1 cellular context compared by ENCODE assay signal in the genomic region with DNA sequence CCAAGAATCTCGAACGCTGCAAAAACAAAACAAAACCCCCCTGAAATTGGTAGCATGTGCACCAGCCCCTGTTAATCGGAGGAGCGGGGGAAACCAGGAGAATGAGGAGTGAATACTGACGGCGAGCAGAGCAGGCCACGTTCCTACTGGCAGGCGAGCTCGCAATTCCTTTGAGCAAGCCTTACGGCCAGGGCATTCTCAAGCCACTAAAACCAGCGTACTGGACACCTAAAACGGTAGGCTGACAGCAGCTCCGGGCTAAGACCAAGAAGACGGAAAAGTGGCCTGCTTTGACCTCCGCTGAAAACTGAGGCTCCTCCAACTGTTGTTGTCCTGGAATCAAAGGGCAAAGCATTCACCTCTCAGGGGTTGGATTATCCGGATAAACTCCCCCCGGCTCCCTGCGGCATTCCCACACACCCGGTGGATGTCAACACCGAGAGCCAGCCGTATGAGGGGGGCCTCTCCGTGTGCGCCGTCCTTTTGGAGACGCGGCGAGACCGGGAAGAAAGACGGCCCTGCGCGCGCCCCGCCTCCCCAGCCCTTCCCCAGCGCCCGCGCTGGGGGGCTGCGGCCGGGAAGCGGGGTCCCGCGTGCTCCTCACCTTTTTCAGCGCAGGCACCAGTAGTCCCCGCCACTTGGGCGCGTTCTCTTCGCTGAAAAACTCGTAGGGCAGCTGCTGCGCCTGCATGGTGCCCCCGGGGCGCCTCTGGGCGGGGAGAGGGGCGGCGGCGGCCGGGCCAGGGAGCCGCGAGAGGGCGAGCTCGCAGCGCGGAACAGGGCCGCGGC.
TF ChIP-seq lines count a peak whose summit lies in the region.

No MANE protein-coding gene starts in this region.

TF ChIP-seq in HepG2, 621 proteins besides CTCF, POLR2A, EP300 and RAD21 (continues in another document):
- TF ChIP-seq, protein P1, sequence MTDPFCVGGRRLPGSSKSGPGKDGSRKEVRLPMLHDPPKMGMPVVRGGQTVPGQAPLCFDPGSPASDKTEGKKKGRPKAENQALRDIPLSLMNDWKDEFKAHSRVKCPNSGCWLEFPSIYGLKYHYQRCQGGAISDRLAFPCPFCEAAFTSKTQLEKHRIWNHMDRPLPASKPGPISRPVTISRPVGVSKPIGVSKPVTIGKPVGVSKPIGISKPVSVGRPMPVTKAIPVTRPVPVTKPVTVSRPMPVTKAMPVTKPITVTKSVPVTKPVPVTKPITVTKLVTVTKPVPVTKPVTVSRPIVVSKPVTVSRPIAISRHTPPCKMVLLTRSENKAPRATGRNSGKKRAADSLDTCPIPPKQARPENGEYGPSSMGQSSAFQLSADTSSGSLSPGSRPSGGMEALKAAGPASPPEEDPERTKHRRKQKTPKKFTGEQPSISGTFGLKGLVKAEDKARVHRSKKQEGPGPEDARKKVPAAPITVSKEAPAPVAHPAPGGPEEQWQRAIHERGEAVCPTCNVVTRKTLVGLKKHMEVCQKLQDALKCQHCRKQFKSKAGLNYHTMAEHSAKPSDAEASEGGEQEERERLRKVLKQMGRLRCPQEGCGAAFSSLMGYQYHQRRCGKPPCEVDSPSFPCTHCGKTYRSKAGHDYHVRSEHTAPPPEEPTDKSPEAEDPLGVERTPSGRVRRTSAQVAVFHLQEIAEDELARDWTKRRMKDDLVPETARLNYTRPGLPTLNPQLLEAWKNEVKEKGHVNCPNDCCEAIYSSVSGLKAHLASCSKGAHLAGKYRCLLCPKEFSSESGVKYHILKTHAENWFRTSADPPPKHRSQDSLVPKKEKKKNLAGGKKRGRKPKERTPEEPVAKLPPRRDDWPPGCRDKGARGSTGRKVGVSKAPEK (CRISPR knock-in tag; IDR thresholded peaks at IDR 0.05; ENCODE audit: borderline replicate concordance), result peak; percentile 33; the same call in 1 of the 2 replicates
- TF ChIP-seq, protein P2, sequence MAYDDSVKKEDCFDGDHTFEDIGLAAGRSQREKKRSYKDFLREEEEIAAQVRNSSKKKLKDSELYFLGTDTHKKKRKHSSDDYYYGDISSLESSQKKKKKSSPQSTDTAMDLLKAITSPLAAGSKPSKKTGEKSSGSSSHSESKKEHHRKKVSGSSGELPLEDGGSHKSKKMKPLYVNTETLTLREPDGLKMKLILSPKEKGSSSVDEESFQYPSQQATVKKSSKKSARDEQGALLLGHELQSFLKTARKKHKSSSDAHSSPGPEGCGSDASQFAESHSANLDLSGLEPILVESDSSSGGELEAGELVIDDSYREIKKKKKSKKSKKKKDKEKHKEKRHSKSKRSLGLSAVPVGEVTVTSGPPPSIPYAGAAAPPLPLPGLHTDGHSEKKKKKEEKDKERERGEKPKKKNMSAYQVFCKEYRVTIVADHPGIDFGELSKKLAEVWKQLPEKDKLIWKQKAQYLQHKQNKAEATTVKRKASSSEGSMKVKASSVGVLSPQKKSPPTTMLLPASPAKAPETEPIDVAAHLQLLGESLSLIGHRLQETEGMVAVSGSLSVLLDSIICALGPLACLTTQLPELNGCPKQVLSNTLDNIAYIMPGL (CRISPR knock-in tag; IDR thresholded peaks at IDR 0.05; ENCODE audit: borderline replicate concordance in 1 of 2, low read depth in 1 of 2), result peak in 1 of 2 experiments; percentile 61; a peak in 2 of 4 replicates
- TF ChIP-seq KLF15 (CRISPR knock-in tag; IDR thresholded peaks at IDR 0.05; ENCODE audit: borderline replicate concordance) (no peak), ZNF12 (CRISPR knock-in tag; IDR thresholded peaks at IDR 0.05) (no peak), DPF2 (CRISPR knock-in tag; IDR thresholded peaks at IDR 0.05; ENCODE audit: borderline replicate concordance, low read depth) (no peak), TEAD3 (CRISPR knock-in tag; optimal IDR thresholded peaks at IDR 0.05; ENCODE audit: borderline replicate concordance) (peak; percentile 17), ZNF30 (CRISPR knock-in tag; IDR thresholded peaks at IDR 0.05) (no peak; the same call in 1 of the 2 replicates), ZNF317 (CRISPR knock-in tag; IDR thresholded peaks at IDR 0.05) (no peak), ZNF232 (CRISPR knock-in tag; IDR thresholded peaks at IDR 0.05; ENCODE audit: borderline replicate concordance) (peak; percentile 42; the same call in 1 of the 2 replicates), GTF3A (CRISPR knock-in tag; conservative IDR thresholded peaks at IDR 0.05) (no peak), ZNF234 (CRISPR knock-in tag; conservative IDR thresholded peaks at IDR 0.05) (0 out of 2 replicates have a peak, but pooled peaks have one; percentile 68), U2AF1 (optimal IDR thresholded peaks at IDR 0.05; ENCODE audit: low read depth, low read length) (peak; percentile 16), ZNF180 (CRISPR knock-in tag; IDR thresholded peaks at IDR 0.05; ENCODE audit: borderline replicate concordance, low read depth) (no peak), HMGA1 (CRISPR knock-in tag; conservative IDR thresholded peaks at IDR 0.05) (no peak)
- TF ChIP-seq, protein P3, sequence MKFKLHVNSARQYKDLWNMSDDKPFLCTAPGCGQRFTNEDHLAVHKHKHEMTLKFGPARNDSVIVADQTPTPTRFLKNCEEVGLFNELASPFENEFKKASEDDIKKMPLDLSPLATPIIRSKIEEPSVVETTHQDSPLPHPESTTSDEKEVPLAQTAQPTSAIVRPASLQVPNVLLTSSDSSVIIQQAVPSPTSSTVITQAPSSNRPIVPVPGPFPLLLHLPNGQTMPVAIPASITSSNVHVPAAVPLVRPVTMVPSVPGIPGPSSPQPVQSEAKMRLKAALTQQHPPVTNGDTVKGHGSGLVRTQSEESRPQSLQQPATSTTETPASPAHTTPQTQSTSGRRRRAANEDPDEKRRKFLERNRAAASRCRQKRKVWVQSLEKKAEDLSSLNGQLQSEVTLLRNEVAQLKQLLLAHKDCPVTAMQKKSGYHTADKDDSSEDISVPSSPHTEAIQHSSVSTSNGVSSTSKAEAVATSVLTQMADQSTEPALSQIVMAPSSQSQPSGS (CRISPR knock-in tag; IDR thresholded peaks at IDR 0.05), result no peak
- TF ChIP-seq, protein P4, sequence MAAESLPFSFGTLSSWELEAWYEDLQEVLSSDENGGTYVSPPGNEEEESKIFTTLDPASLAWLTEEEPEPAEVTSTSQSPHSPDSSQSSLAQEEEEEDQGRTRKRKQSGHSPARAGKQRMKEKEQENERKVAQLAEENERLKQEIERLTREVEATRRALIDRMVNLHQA (CRISPR knock-in tag; IDR thresholded peaks at IDR 0.05), result no peak
- TF ChIP-seq, protein P5, sequence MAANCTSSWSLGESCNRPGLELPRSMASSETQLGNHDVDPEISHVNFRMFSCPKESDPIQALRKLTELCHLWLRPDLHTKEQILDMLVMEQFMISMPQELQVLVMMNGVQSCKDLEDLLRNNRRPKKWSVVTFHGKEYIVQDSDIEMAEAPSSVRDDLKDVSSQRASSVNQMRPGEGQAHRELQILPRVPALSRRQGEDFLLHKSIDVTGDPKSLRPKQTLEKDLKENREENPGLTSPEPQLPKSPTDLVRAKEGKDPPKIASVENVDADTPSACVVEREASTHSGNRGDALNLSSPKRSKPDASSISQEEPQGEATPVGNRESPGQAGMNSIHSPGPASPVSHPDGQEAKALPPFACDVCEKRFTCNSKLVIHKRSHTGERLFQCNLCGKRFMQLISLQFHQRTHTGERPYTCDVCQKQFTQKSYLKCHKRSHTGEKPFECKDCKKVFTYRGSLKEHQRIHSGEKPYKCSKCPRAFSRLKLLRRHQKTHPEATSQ (CRISPR knock-in tag; IDR thresholded peaks at IDR 0.05; ENCODE audit: borderline replicate concordance), result no peak
- TF ChIP-seq, protein P6, sequence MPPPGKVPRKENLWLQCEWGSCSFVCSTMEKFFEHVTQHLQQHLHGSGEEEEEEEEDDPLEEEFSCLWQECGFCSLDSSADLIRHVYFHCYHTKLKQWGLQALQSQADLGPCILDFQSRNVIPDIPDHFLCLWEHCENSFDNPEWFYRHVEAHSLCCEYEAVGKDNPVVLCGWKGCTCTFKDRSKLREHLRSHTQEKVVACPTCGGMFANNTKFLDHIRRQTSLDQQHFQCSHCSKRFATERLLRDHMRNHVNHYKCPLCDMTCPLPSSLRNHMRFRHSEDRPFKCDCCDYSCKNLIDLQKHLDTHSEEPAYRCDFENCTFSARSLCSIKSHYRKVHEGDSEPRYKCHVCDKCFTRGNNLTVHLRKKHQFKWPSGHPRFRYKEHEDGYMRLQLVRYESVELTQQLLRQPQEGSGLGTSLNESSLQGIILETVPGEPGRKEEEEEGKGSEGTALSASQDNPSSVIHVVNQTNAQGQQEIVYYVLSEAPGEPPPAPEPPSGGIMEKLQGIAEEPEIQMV (CRISPR knock-in tag; IDR thresholded peaks at IDR 0.05; ENCODE audit: low read depth), result no peak
- TF ChIP-seq, protein P7, sequence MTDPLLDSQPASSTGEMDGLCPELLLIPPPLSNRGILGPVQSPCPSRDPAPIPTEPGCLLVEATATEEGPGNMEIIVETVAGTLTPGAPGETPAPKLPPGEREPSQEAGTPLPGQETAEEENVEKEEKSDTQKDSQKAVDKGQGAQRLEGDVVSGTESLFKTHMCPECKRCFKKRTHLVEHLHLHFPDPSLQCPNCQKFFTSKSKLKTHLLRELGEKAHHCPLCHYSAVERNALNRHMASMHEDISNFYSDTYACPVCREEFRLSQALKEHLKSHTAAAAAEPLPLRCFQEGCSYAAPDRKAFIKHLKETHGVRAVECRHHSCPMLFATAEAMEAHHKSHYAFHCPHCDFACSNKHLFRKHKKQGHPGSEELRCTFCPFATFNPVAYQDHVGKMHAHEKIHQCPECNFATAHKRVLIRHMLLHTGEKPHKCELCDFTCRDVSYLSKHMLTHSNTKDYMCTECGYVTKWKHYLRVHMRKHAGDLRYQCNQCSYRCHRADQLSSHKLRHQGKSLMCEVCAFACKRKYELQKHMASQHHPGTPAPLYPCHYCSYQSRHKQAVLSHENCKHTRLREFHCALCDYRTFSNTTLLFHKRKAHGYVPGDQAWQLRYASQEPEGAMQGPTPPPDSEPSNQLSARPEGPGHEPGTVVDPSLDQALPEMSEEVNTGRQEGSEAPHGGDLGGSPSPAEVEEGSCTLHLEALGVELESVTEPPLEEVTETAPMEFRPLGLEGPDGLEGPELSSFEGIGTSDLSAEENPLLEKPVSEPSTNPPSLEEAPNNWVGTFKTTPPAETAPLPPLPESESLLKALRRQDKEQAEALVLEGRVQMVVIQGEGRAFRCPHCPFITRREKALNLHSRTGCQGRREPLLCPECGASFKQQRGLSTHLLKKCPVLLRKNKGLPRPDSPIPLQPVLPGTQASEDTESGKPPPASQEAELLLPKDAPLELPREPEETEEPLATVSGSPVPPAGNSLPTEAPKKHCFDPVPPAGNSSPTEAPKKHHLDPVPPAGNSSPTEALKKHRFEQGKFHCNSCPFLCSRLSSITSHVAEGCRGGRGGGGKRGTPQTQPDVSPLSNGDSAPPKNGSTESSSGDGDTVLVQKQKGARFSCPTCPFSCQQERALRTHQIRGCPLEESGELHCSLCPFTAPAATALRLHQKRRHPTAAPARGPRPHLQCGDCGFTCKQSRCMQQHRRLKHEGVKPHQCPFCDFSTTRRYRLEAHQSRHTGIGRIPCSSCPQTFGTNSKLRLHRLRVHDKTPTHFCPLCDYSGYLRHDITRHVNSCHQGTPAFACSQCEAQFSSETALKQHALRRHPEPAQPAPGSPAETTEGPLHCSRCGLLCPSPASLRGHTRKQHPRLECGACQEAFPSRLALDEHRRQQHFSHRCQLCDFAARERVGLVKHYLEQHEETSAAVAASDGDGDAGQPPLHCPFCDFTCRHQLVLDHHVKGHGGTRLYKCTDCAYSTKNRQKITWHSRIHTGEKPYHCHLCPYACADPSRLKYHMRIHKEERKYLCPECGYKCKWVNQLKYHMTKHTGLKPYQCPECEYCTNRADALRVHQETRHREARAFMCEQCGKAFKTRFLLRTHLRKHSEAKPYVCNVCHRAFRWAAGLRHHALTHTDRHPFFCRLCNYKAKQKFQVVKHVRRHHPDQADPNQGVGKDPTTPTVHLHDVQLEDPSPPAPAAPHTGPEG (CRISPR knock-in tag; IDR thresholded peaks at IDR 0.05), result no peak
- TF ChIP-seq, protein P8, sequence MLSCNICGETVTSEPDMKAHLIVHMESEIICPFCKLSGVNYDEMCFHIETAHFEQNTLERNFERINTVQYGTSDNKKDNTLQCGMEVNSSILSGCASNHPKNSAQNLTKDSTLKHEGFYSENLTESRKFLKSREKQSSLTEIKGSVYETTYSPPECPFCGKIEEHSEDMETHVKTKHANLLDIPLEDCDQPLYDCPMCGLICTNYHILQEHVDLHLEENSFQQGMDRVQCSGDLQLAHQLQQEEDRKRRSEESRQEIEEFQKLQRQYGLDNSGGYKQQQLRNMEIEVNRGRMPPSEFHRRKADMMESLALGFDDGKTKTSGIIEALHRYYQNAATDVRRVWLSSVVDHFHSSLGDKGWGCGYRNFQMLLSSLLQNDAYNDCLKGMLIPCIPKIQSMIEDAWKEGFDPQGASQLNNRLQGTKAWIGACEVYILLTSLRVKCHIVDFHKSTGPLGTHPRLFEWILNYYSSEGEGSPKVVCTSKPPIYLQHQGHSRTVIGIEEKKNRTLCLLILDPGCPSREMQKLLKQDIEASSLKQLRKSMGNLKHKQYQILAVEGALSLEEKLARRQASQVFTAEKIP (CRISPR knock-in tag; IDR thresholded peaks at IDR 0.05; ENCODE audit: borderline replicate concordance), result 0 out of 2 replicates have a peak, but pooled peaks have one; percentile 23
- TF ChIP-seq, protein P9, sequence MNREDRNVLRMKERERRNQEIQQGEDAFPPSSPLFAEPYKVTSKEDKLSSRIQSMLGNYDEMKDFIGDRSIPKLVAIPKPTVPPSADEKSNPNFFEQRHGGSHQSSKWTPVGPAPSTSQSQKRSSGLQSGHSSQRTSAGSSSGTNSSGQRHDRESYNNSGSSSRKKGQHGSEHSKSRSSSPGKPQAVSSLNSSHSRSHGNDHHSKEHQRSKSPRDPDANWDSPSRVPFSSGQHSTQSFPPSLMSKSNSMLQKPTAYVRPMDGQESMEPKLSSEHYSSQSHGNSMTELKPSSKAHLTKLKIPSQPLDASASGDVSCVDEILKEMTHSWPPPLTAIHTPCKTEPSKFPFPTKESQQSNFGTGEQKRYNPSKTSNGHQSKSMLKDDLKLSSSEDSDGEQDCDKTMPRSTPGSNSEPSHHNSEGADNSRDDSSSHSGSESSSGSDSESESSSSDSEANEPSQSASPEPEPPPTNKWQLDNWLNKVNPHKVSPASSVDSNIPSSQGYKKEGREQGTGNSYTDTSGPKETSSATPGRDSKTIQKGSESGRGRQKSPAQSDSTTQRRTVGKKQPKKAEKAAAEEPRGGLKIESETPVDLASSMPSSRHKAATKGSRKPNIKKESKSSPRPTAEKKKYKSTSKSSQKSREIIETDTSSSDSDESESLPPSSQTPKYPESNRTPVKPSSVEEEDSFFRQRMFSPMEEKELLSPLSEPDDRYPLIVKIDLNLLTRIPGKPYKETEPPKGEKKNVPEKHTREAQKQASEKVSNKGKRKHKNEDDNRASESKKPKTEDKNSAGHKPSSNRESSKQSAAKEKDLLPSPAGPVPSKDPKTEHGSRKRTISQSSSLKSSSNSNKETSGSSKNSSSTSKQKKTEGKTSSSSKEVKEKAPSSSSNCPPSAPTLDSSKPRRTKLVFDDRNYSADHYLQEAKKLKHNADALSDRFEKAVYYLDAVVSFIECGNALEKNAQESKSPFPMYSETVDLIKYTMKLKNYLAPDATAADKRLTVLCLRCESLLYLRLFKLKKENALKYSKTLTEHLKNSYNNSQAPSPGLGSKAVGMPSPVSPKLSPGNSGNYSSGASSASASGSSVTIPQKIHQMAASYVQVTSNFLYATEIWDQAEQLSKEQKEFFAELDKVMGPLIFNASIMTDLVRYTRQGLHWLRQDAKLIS (CRISPR knock-in tag; IDR thresholded peaks at IDR 0.05), result no peak
- TF ChIP-seq, protein P10, sequence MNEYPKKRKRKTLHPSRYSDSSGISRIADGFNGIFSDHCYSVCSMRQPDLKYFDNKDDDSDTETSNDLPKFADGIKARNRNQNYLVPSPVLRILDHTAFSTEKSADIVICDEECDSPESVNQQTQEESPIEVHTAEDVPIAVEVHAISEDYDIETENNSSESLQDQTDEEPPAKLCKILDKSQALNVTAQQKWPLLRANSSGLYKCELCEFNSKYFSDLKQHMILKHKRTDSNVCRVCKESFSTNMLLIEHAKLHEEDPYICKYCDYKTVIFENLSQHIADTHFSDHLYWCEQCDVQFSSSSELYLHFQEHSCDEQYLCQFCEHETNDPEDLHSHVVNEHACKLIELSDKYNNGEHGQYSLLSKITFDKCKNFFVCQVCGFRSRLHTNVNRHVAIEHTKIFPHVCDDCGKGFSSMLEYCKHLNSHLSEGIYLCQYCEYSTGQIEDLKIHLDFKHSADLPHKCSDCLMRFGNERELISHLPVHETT (CRISPR knock-in tag; conservative IDR thresholded peaks at IDR 0.05), result 0 out of 2 replicates have a peak, but pooled peaks have one; percentile 27
